18 cellular contexts compared by ENCODE assay signal in genomic region chr9:133851693-133852092, GRCh38.
DNase-seq lines count a peak whose midpoint lies in the region; ATAC-seq and TF ChIP-seq lines count a peak whose summit lies in the region.
"Had no signal": no experiment of that assay in that cellular context is flagged by ENCODE, and none has a peak within 500 bp of the region (broad histone marks: within the 10 kb centered on the region; RNA-seq: fewer than 3 reads in every experiment).

No MANE protein-coding gene starts in this region.

- no peak overlapping the region for H4K8ac ChIP-seq in IMR-90 (ENCODE audit: low read depth in 2 of 2, low read length in 2 of 2)

- CTCF ChIA-PET in IMR-90 (lab: Yijun Ruan, JAX): no interaction called here

- H3K4me3 Mint-ChIP-seq in glutamatergic neuron (ENCODE audit: unreplicated experiment): peak overlapping the region; percentile 79
- H3K4me3 Mint-ChIP-seq in stimulated activated naive B cell treated with anti-CD40 and anti-IgM and Interleukin-4, amounts not matched to agents 10 μg/mL and 1 μg/mL and 100 μg/mL, for 72 hours: peak overlapping the region in 1 of 2 donors; percentile 1
- H3K4me3 Mint-ChIP-seq in stimulated activated effector memory CD8-positive, alpha-beta T cell treated with anti-CD3 and anti-CD28 coated beads, Interleukin-12 subunit alpha, Interleukin-12 subunit beta, amount 100 ng/mL, for 72 hours: no peak overlapping the region
- H3K4me3 Mint-ChIP-seq: CD4-positive, CD25-positive, alpha-beta regulatory T cell; CD8-positive, alpha-beta memory T cell had no signal

- dilution Hi-C loops in IMR-90 (cut with HindIII; ENCODE audit: low sequenced_read_pairs, unreplicated experiment): no loop called here

- peaks cover 62% of the 10 kb centered on the region for H3K27me3 Mint-ChIP-seq in glutamatergic neuron (ENCODE audit: unreplicated experiment)
- H3K27me3 Mint-ChIP-seq in stimulated activated naive B cell treated with anti-CD40 and anti-IgM and Interleukin-4, amounts not matched to agents 10 μg/mL and 1 μg/mL and 100 μg/mL, for 72 hours: no peaks in the 10 kb centered on the region
- H3K27me3 Mint-ChIP-seq: CD4-positive, CD25-positive, alpha-beta regulatory T cell had no signal

- in situ Hi-C loops in IMR-90 (cut with MboI; ENCODE audit: low sequenced_read_pairs): no loop called here

- H4K91ac ChIP-seq in IMR-90 (ENCODE audit: insufficient read depth, low read depth, low read length): no peak overlapping the region

- H3K27ac ChIP-seq in BLaER1: no peak overlapping the region
- H3K27ac ChIP-seq in IMR-90 (ENCODE audit: insufficient read depth, low read length): no peak overlapping the region
- H3K27ac ChIP-seq: 22Rv1, GM23248 had no signal

- ATAC-seq in IMR-90 (ENCODE audit: low read depth) (no peak), HG02870 (IDR thresholded peaks at IDR 0.05; ENCODE audit: unreplicated experiment) (no peak)
- no peak for ATAC-seq in stimulated activated naive B cell treated with anti-CD40 and anti-IgM and Interleukin-4, amounts not matched to agents 10 μg/mL and 1 μg/mL and 100 μg/mL, for 72 hours (replicated peaks)
- no peak for ATAC-seq in stimulated activated effector memory CD8-positive, alpha-beta T cell treated with anti-CD3 and anti-CD28 coated beads, Interleukin-12 subunit alpha, Interleukin-12 subunit beta, amount 100 ng/mL, for 72 hours

- intact Hi-C loops in IMR-90 (cut with micrococcal nuclease): no loop called here

- DNase-seq in IMR-90 (no peak), glutamatergic neuron (no peak), GM19240 (ENCODE audit: insufficient read length, low spot score) (no peak), LoVo (ENCODE audit: low spot score) (no peak)
- DNase-seq in stimulated activated naive B cell treated with anti-CD40 and anti-IgM and Interleukin-4, amounts not matched to agents 10 μg/mL and 1 μg/mL and 100 μg/mL, for 72 hours: no peak
- DNase-seq in stimulated activated effector memory CD8-positive, alpha-beta T cell treated with anti-CD3 and anti-CD28 coated beads, Interleukin-12 subunit alpha, Interleukin-12 subunit beta, amount 100 ng/mL, for 72 hours (ENCODE audit: low spot score in 2 of 2): no peak
- DNase-seq: C1 segment of cervical spinal cord; Caco-2; CD4-positive, CD25-positive, alpha-beta regulatory T cell; CD8-positive, alpha-beta memory T cell; DMS79; GDM1; GM23248; KG1 had no signal

- H3K23ac ChIP-seq in IMR-90 (ENCODE audit: low read depth, low read length): no peak overlapping the region

- H2BK5ac ChIP-seq in IMR-90 (ENCODE audit: low read depth, low read length, poor library complexity, severe bottlenecking): peak overlapping the region; percentile 24

- peak overlapping the region; percentile 73; the same call in 1 of the 2 replicates for H3K4me2 ChIP-seq in BLaER1
- H3K4me2 ChIP-seq in IMR-90 (ENCODE audit: low read depth, low read length): no peak overlapping the region

- no peak for TF ChIP-seq POLR2A in IMR-90 (IDR thresholded peaks at IDR 0.05; ENCODE audit: low read depth, low read length)

- TF ChIP-seq RAD21 in IMR-90 (IDR thresholded peaks at IDR 0.05; ENCODE audit: low read length): no peak

- H3K4ac ChIP-seq in IMR-90 (ENCODE audit: low read depth, low read length): no peak overlapping the region

- TF ChIP-seq CTCF in IMR-90 (conservative IDR thresholded peaks at IDR 0.05; ENCODE audit: low read depth, low read length) (no peak), glutamatergic neuron (IDR thresholded peaks at IDR 0.05; ENCODE audit: partially characterized antibody, unreplicated experiment) (no peak)

- peaks cover 11% of the 10 kb centered on the region for H3K36me3 Mint-ChIP-seq in glutamatergic neuron (ENCODE audit: unreplicated experiment)
- peaks cover 43 to 80% of the 10 kb centered on the region in 2 donors for H3K36me3 Mint-ChIP-seq in stimulated activated naive B cell treated with anti-CD40 and anti-IgM and Interleukin-4, amounts not matched to agents 10 μg/mL and 1 μg/mL and 100 μg/mL, for 72 hours
- no peaks in the 10 kb centered on the region for H3K36me3 Mint-ChIP-seq in stimulated activated effector memory CD8-positive, alpha-beta T cell treated with anti-CD3 and anti-CD28 coated beads, Interleukin-12 subunit alpha, Interleukin-12 subunit beta, amount 100 ng/mL, for 72 hours
- H3K36me3 Mint-ChIP-seq: CD4-positive, CD25-positive, alpha-beta regulatory T cell; CD8-positive, alpha-beta memory T cell had no signal

- no peak overlapping the region for H3K56ac ChIP-seq in IMR-90 (ENCODE audit: extremely low read depth, insufficient read depth, low read length)

- H3K9me3 ChIP-seq in BLaER1 (no peaks in the 10 kb centered on the region), IMR-90 (ENCODE audit: control insufficient read depth, insufficient read depth, low read length) (no peaks in the 10 kb centered on the region)
- H3K9me3 ChIP-seq: Caco-2, HAP-1 had no signal

- no peak overlapping the region for H2BK120ac ChIP-seq in IMR-90 (ENCODE audit: low read depth, low read length)

- H4K5ac ChIP-seq in IMR-90 (ENCODE audit: low read depth, low read length): no peak overlapping the region

- no peak overlapping the region for H3K18ac ChIP-seq in IMR-90 (ENCODE audit: low read depth, low read length)

- H3K14ac ChIP-seq in IMR-90 (replicated peaks; ENCODE audit: low read depth, low read length): no peak overlapping the region

- H2AFZ ChIP-seq in IMR-90 (replicated peaks; ENCODE audit: low read length, poor library complexity): no peak overlapping the region
- H2AFZ ChIP-seq: GM23248 had no signal

- H2AK9ac ChIP-seq in IMR-90 (replicated peaks; ENCODE audit: low read depth, low read length, poor library complexity): no peak overlapping the region

- H3K27ac Mint-ChIP-seq in glutamatergic neuron (ENCODE audit: unreplicated experiment): peak overlapping the region; percentile 79
- peak overlapping the region; percentile 66 for H3K27ac Mint-ChIP-seq in stimulated activated naive B cell treated with anti-CD40 and anti-IgM and Interleukin-4, amounts not matched to agents 10 μg/mL and 1 μg/mL and 100 μg/mL, for 72 hours
- H3K27ac Mint-ChIP-seq in stimulated activated effector memory CD8-positive, alpha-beta T cell treated with anti-CD3 and anti-CD28 coated beads, Interleukin-12 subunit alpha, Interleukin-12 subunit beta, amount 100 ng/mL, for 72 hours: no peak overlapping the region
- H3K27ac Mint-ChIP-seq: CD4-positive, CD25-positive, alpha-beta regulatory T cell; CD8-positive, alpha-beta memory T cell had no signal

- H3K4me1 ChIP-seq in BLaER1 (peaks cover 54% of the 10 kb centered on the region), IMR-90 (ENCODE audit: control insufficient read depth, insufficient read depth, low read length) (peaks cover 12% of the 10 kb centered on the region)
- H3K4me1 ChIP-seq: HAP-1 had no signal

- peaks cover 32 to 77% of the 10 kb centered on the region in 2 experiments for H3K79me1 ChIP-seq in IMR-90 (ENCODE audit: low read depth in 1 of 2, low read length in 2 of 2)

- H3K9me3 Mint-ChIP-seq in glutamatergic neuron (ENCODE audit: unreplicated experiment): peaks cover 69% of the 10 kb centered on the region
- peaks cover 0 to 7% of the 10 kb centered on the region in 2 donors for H3K9me3 Mint-ChIP-seq in stimulated activated naive B cell treated with anti-CD40 and anti-IgM and Interleukin-4, amounts not matched to agents 10 μg/mL and 1 μg/mL and 100 μg/mL, for 72 hours
- no peaks in the 10 kb centered on the region for H3K9me3 Mint-ChIP-seq in stimulated activated effector memory CD8-positive, alpha-beta T cell treated with anti-CD3 and anti-CD28 coated beads, Interleukin-12 subunit alpha, Interleukin-12 subunit beta, amount 100 ng/mL, for 72 hours
- H3K9me3 Mint-ChIP-seq: CD4-positive, CD25-positive, alpha-beta regulatory T cell; CD8-positive, alpha-beta memory T cell had no signal

- WGBS in IMR-90 (ENCODE audit: extremely low coverage in 2 of 2, insufficient read length in 1 of 2), 2 experiments: no CpG with 5 or more reads among the region's 1 CpG

- H4K20me1 ChIP-seq in BLaER1: peaks cover 80% of the 10 kb centered on the region
- 0 out of 2 replicates have a peak, but pooled peaks cover 13% of the 10 kb centered on the region for H4K20me1 ChIP-seq in IMR-90 (ENCODE audit: insufficient read depth, low read length)

- no peak overlapping the region for H3K9ac ChIP-seq in BLaER1
- H3K9ac ChIP-seq in IMR-90 (ENCODE audit: low read depth, low read length): no peak overlapping the region
- H3K9ac ChIP-seq: GM23248 had no signal

- H2BK15ac ChIP-seq in IMR-90 (ENCODE audit: low read depth, low read length): no peak overlapping the region

- no peak overlapping the region for H3K4me3 ChIP-seq in BLaER1
- no peak overlapping the region for H3K4me3 ChIP-seq in IMR-90 (ENCODE audit: insufficient read depth, low read depth, low read length)
- H3K4me3 ChIP-seq: GM23248, HAP-1 had no signal

- H3K4me1 Mint-ChIP-seq in glutamatergic neuron (ENCODE audit: low read depth, unreplicated experiment): peaks cover 66% of the 10 kb centered on the region
- peaks cover 46 to 72% of the 10 kb centered on the region in 2 donors for H3K4me1 Mint-ChIP-seq in stimulated activated naive B cell treated with anti-CD40 and anti-IgM and Interleukin-4, amounts not matched to agents 10 μg/mL and 1 μg/mL and 100 μg/mL, for 72 hours
- H3K4me1 Mint-ChIP-seq in stimulated activated effector memory CD8-positive, alpha-beta T cell treated with anti-CD3 and anti-CD28 coated beads, Interleukin-12 subunit alpha, Interleukin-12 subunit beta, amount 100 ng/mL, for 72 hours: no peaks in the 10 kb centered on the region
- H3K4me1 Mint-ChIP-seq: CD8-positive, alpha-beta memory T cell had no signal

- H2AK5ac ChIP-seq in IMR-90 (ENCODE audit: low read depth, low read length): no peak overlapping the region

- POLR2A ChIA-PET in IMR-90 (lab: Charles Lee; ENCODE audit: unreplicated experiment): no interaction called here

- H2BK20ac ChIP-seq in IMR-90 (ENCODE audit: low read depth, low read length): no peak overlapping the region

- H3K36me3 ChIP-seq in BLaER1: peaks cover 27% of the 10 kb centered on the region; the same call in 1 of the 2 replicates
- H3K36me3 ChIP-seq in IMR-90 (ENCODE audit: control insufficient read depth, insufficient read depth, low read length): no peaks in the 10 kb centered on the region
- H3K36me3 ChIP-seq: HAP-1 had no signal

- BruUV-seq in IMR-90 (replicated peaks; lab: Mats Ljungman, UMichigan): no TSS peak

- no peaks in the 10 kb centered on the region for H3K27me3 ChIP-seq in BLaER1
- no peaks in the 10 kb centered on the region for H3K27me3 ChIP-seq in IMR-90 (ENCODE audit: control insufficient read depth, insufficient read depth, low read length)

- H3K9me1 ChIP-seq in IMR-90 (ENCODE audit: insufficient read depth, low read length): peaks cover 31% of the 10 kb centered on the region
